In genomic region chr6:56851541-56852248, GRCh38 we compare ENCODE assay signal across 8 cellular contexts.
DNase-seq lines count a peak whose midpoint lies in the region; ATAC-seq, FAIRE-seq and TF ChIP-seq lines count a peak whose summit lies in the region.

No MANE protein-coding gene starts in this region.

- H3K36me3 ChIP-seq in IMR-90 (ENCODE audit: control insufficient read depth, insufficient read depth, low read length) (no peaks in the 10 kb centered on the region), kidney (ENCODE audit: control insufficient read depth in 1 of 2, insufficient read depth in 2 of 2, low read length in 2 of 2) (no peaks in the 10 kb centered on the region), spleen (no peaks in the 10 kb centered on the region)

- TF ChIP-seq POLR2A in IMR-90 (IDR thresholded peaks at IDR 0.05; ENCODE audit: low read depth, low read length) (peak; percentile 72), spleen (IDR thresholded peaks at IDR 0.05) (no peak)

- no peak for FAIRE-seq in kidney (lab: Jason Lieb, UNC)

- H3K79me1 ChIP-seq in IMR-90 (ENCODE audit: low read depth in 1 of 2, low read length in 2 of 2) = peaks cover 9 to 57% of the 10 kb centered on the region in 2 experiments; a peak in 3 of 4 replicates

- peaks cover 10% of the 10 kb centered on the region; the same call in 1 of the 2 replicates for H3K9me1 ChIP-seq in IMR-90 (ENCODE audit: insufficient read depth, low read length)

- POLR2A ChIA-PET in IMR-90 (lab: Charles Lee; ENCODE audit: unreplicated experiment) = interaction anchor here (0.6 to 1.1 kb wide), 3 partner anchors 12 to 138 kb away, joined by 3 read pairs; no protein-coding TSS in a partner anchor

- BruUV-seq in IMR-90 (replicated peaks; lab: Mats Ljungman, UMichigan) = no TSS peak

- dilution Hi-C loops in IMR-90 (cut with HindIII; ENCODE audit: low sequenced_read_pairs, unreplicated experiment) = no loop called here

- H3K18ac ChIP-seq in IMR-90 (ENCODE audit: low read depth, low read length) = peak overlapping the region; percentile 86

- peak overlapping the region; percentile 52 to 86 for H4K8ac ChIP-seq in IMR-90 (ENCODE audit: low read depth in 2 of 2, low read length in 2 of 2)

- intact Hi-C loops in IMR-90 (cut with micrococcal nuclease) = loop anchor here (2.0 to 5.0 kb wide), 4 partner anchors 143 to 493 kb away; partner anchors contain the start of gene PRIM2
- intact Hi-C loops in kidney (cut with DNase I) = no loop called here
- intact Hi-C loops in spleen (cut with DNase I; ENCODE audit: low total_unique reads) = loop anchor here (10.0 kb wide), 1 partner anchor 207 kb away; the partner anchor contains the start of gene DST

- ATAC-seq in GM21717 (IDR thresholded peaks at IDR 0.05; ENCODE audit: unreplicated experiment) = peak; percentile 92
- ATAC-seq in IMR-90 (ENCODE audit: low read depth) = peak; percentile 76

- peak; percentile 68 for TF ChIP-seq CTCF in IMR-90 (conservative IDR thresholded peaks at IDR 0.05; ENCODE audit: low read depth, low read length)
- peak; percentile 50 for TF ChIP-seq CTCF in kidney (IDR thresholded peaks at IDR 0.05; ENCODE audit: borderline replicate concordance, extremely low read depth, insufficient read depth)
- peak in 8 of 11 experiments; percentile 7 to 79 (median 50) for TF ChIP-seq CTCF in spleen (IDR thresholded peaks at IDR 0.05 in 8 of 11, conservative IDR thresholded peaks at IDR 0.05 in 3 of 11)

- DNase-seq in stimulated activated CD4-positive, alpha-beta T cell treated with anti-CD3 and anti-CD28 coated beads, Interleukin-12 subunit alpha, Interleukin-12 subunit beta, amount 100 ng/mL, for 48 hours (ENCODE audit: low read depth in 2 of 3, low spot score in 1 of 3) = peak in 2 of 3 donors; percentile 6 to 20
- no peak for DNase-seq in stimulated activated CD4-positive, alpha-beta T cell treated with anti-CD3 and anti-CD28 coated beads, Interleukin-12 subunit alpha, Interleukin-12 subunit beta, amount 100 ng/mL, for 4 hours
- DNase-seq in IMR-90 (peak; percentile 89), SHP77 (lab: John Stamatoyannopoulos, UW) (peak; percentile 55 to 59), cerebellum (ENCODE audit: low spot score) (peak; percentile 80), kidney (no peak), spleen (no peak)

- H3K4ac ChIP-seq in IMR-90 (ENCODE audit: low read depth, low read length) = peak overlapping the region; percentile 97

- peak overlapping the region; percentile 60 for H2AK5ac ChIP-seq in IMR-90 (ENCODE audit: low read depth, low read length)

- H2AK9ac ChIP-seq in IMR-90 (replicated peaks; ENCODE audit: low read depth, low read length, poor library complexity) = peak overlapping the region; percentile 94

- H3K27me3 ChIP-seq in IMR-90 (ENCODE audit: control insufficient read depth, insufficient read depth, low read length) (no peaks in the 10 kb centered on the region), spleen (replicated peaks in 1 of 7) (peaks cover 0 to 19% (median 0%) of the 10 kb centered on the region in 7 donors)

- peak overlapping the region; percentile 91 for H3K56ac ChIP-seq in IMR-90 (ENCODE audit: extremely low read depth, insufficient read depth, low read length)

- peak overlapping the region; percentile 92 for H3K27ac ChIP-seq in IMR-90 (ENCODE audit: insufficient read depth, low read length)
- H3K27ac ChIP-seq in kidney (ENCODE audit: low read depth in 2 of 2, low read length in 2 of 2) = no peak overlapping the region
- H3K27ac ChIP-seq in spleen = peak overlapping the region in 7 of 8 donors; percentile 59 to 82 (median 69)

- H3K9me3 ChIP-seq in IMR-90 (ENCODE audit: control insufficient read depth, insufficient read depth, low read length) (no peaks in the 10 kb centered on the region), kidney (ENCODE audit: control insufficient read depth in 1 of 2, low read length in 2 of 2) (no peaks in the 10 kb centered on the region), spleen (no peaks in the 10 kb centered on the region)

- peak overlapping the region; percentile 78 for H3K23ac ChIP-seq in IMR-90 (ENCODE audit: low read depth, low read length)

- H3K4me2 ChIP-seq in IMR-90 (ENCODE audit: low read depth, low read length) = peak overlapping the region; percentile 92

- H2BK120ac ChIP-seq in IMR-90 (ENCODE audit: low read depth, low read length) = peak overlapping the region; percentile 86

- H3K14ac ChIP-seq in IMR-90 (replicated peaks; ENCODE audit: low read depth, low read length) = peak overlapping the region; percentile 79

- peak overlapping the region; percentile 90 for H2BK5ac ChIP-seq in IMR-90 (ENCODE audit: low read depth, low read length, poor library complexity, severe bottlenecking)

- H2BK15ac ChIP-seq in IMR-90 (ENCODE audit: low read depth, low read length) = peak overlapping the region; percentile 78; the same call in 2 of the 3 replicates

- CTCF ChIA-PET in IMR-90 (lab: Yijun Ruan, JAX) = interaction anchor here (0.7 to 2.7 kb wide), 19 partner anchors 9 to 237 kb away, joined by 3 to 21 read pairs (median 4); no protein-coding TSS in a partner anchor

- H2BK20ac ChIP-seq in IMR-90 (ENCODE audit: low read depth, low read length) = peak overlapping the region; percentile 76

- H4K91ac ChIP-seq in IMR-90 (ENCODE audit: insufficient read depth, low read depth, low read length) = peak overlapping the region; percentile 79

- H3K9ac ChIP-seq in IMR-90 (ENCODE audit: low read depth, low read length) = peak overlapping the region; percentile 83
- peak overlapping the region; percentile 49 to 72 for H3K9ac ChIP-seq in kidney (ENCODE audit: low read length in 2 of 2)

- in situ Hi-C loops in IMR-90 (cut with MboI; ENCODE audit: low sequenced_read_pairs) = loop anchor here (25.0 kb wide), 1 partner anchor 489 kb away; no protein-coding TSS in a partner anchor

- peak overlapping the region; percentile 85 for H2AFZ ChIP-seq in IMR-90 (replicated peaks; ENCODE audit: low read length, poor library complexity)

- H3K4me1 ChIP-seq in IMR-90 (ENCODE audit: control insufficient read depth, insufficient read depth, low read length) (peaks cover 16% of the 10 kb centered on the region), kidney (ENCODE audit: control insufficient read depth in 1 of 2, insufficient read depth in 1 of 2, low read depth in 1 of 2, low read length in 2 of 2) (peaks cover 0 to 5% of the 10 kb centered on the region in 2 donors), spleen (peaks cover 0 to 30% (median 20%) of the 10 kb centered on the region in 6 donors)

- TF ChIP-seq RAD21 in IMR-90 (IDR thresholded peaks at IDR 0.05; ENCODE audit: low read length) = peak; percentile 81

- peaks cover 19% of the 10 kb centered on the region for H4K20me1 ChIP-seq in IMR-90 (ENCODE audit: insufficient read depth, low read length)

- WGBS in IMR-90 (ENCODE audit: extremely low coverage in 2 of 2, insufficient read length in 1 of 2), 2 experiments = 0% methylated on average over 8 of the region's 17 CpGs; no CpG with 5 or more reads in 1 of the 2 experiments
- 0 to 2% (median 1%) methylated on average over 17 of the region's 17 CpGs for WGBS in spleen, 5 donors

- H3K4me3 ChIP-seq in IMR-90 (ENCODE audit: insufficient read depth, low read depth, low read length) (peak overlapping the region; percentile 64), kidney (ENCODE audit: low read length in 2 of 2) (peak overlapping the region; percentile 62 to 63), spleen (peak overlapping the region; percentile 17 to 71 (median 43))

- H4K5ac ChIP-seq in IMR-90 (ENCODE audit: low read depth, low read length) = peak overlapping the region; percentile 69

TF ChIP-seq in IMR-90, 13 proteins besides CTCF, POLR2A, EP300 and RAD21:
- TF ChIP-seq MXI1 (IDR thresholded peaks at IDR 0.05; ENCODE audit: borderline replicate concordance, low read depth, low read length) (peak; percentile 29; the same call in 1 of the 2 replicates), MAZ (IDR thresholded peaks at IDR 0.05; ENCODE audit: borderline replicate concordance, low read depth, low read length) (no peak), NFE2L2 (IDR thresholded peaks at IDR 0.05; ENCODE audit: low read depth, low read length) (no peak), MAFK (IDR thresholded peaks at IDR 0.05; ENCODE audit: low read depth, low read length) (no peak), BHLHE40 (IDR thresholded peaks at IDR 0.05; ENCODE audit: low read depth, low read length) (no peak), USF2 (IDR thresholded peaks at IDR 0.05; ENCODE audit: low read depth, low read length) (no peak), SMC3 (IDR thresholded peaks at IDR 0.05; ENCODE audit: low read depth, low read length) (peak; percentile 57; the same call in 1 of the 2 replicates)

Comparison
In these comparisons a context has a peak if more than half of its experiments do, and no peak if none do; other contexts are left out.
1. DNase-seq: peak in stimulated activated CD4-positive, alpha-beta T cell treated with anti-CD3 and anti-CD28 coated beads, Interleukin-12 subunit alpha, Interleukin-12 subunit beta, amount 100 ng/mL, for 48 hours (2 of 3), IMR-90 (single experiment), SHP77 (2 of 2) and cerebellum (single experiment); none in stimulated activated CD4-positive, alpha-beta T cell treated with anti-CD3 and anti-CD28 coated beads, Interleukin-12 subunit alpha, Interleukin-12 subunit beta, amount 100 ng/mL, for 4 hours (single experiment), kidney (single experiment) and spleen (single experiment).
2. H3K27ac ChIP-seq: peak in IMR-90 (single experiment) and spleen (7 of 8); none in kidney (0 of 2).
3. Peak in every context shown above with its lines, with median percentiles within 50 percentile points of each other: H3K4me3 ChIP-seq and CTCF ChIP-seq.